Comparison of ENCODE assay signal across 8 cellular contexts in genomic region chr3:160707187-160707789, GRCh38. TPM values are rescaled to one million over a fixed set of nuclear protein-coding genes. Genes with fewer than 3 reads are reported as not detected.
DNase-seq lines count a peak whose midpoint lies in the region; ATAC-seq and TF ChIP-seq lines count a peak whose summit lies in the region.

No MANE protein-coding gene starts in this region.

- H3K4me3 Mint-ChIP-seq in activated naive CD4-positive, alpha-beta T cell treated with anti-CD3 and anti-CD28 coated beads for 36 hours: no peak overlapping the region

- no peaks in the 10 kb centered on the region for H3K27me3 ChIP-seq in cardiac muscle cell

- peaks cover 32% of the 10 kb centered on the region for H3K27me3 Mint-ChIP-seq in activated naive CD4-positive, alpha-beta T cell treated with anti-CD3 and anti-CD28 coated beads for 36 hours (ENCODE audit: low read depth)

- peak; percentile 45 for DNase-seq in ACHN
- peak; percentile 31 for DNase-seq in GM10266 (ENCODE audit: extremely low spot score)
- DNase-seq in NCI-H460 (ENCODE audit: extremely low read depth, low read depth): peak; percentile 32
- DNase-seq in activated naive CD4-positive, alpha-beta T cell treated with anti-CD3 and anti-CD28 coated beads for 36 hours: peak; percentile 56
- peak; percentile 65 to 73 for DNase-seq in cardiac muscle cell (ENCODE audit: low read depth in 1 of 2, low spot score in 1 of 2)
- DNase-seq in retina: peak; percentile 55
- DNase-seq in NK-92 treated with Interleukin-12 subunit alpha and Interleukin-12 subunit beta, amount 100 ng/mL, for 24 hours (lab: John Stamatoyannopoulos, UW): no peak

- H3K36me3 ChIP-seq in cardiac muscle cell: no peaks in the 10 kb centered on the region

- in situ Hi-C loops in ACHN (cut with HindIII; ENCODE audit: low pct_ligation_motif_present, low pct_unique_long_range_greater_than_20kb, low sequenced_read_pairs): no loop called here

- no peaks in the 10 kb centered on the region for H3K4me1 ChIP-seq in cardiac muscle cell (ENCODE audit: low read depth)

- H3K36me3 Mint-ChIP-seq in activated naive CD4-positive, alpha-beta T cell treated with anti-CD3 and anti-CD28 coated beads for 36 hours (ENCODE audit: low read depth): no peaks in the 10 kb centered on the region

- TF ChIP-seq CTCF in GM10266 (IDR thresholded peaks at IDR 0.05; ENCODE audit: control insufficient read depth, insufficient read depth, low read depth, missing control alignments) (peak; percentile 35), cardiac muscle cell (IDR thresholded peaks at IDR 0.05; ENCODE audit: low read depth, low read length) (peak; percentile 53)

- no peaks in the 10 kb centered on the region for H3K9me3 ChIP-seq in cardiac muscle cell (ENCODE audit: low read depth)

- intact Hi-C loops in activated naive CD4-positive, alpha-beta T cell treated with anti-CD3 and anti-CD28 coated beads for 36 hours (cut with micrococcal nuclease): loop anchor here (1.0 to 5.0 kb wide), 3 partner anchors 235 to 715 kb away; no protein-coding TSS in a partner anchor

- no peaks in the 10 kb centered on the region for H3K9me3 Mint-ChIP-seq in activated naive CD4-positive, alpha-beta T cell treated with anti-CD3 and anti-CD28 coated beads for 36 hours

- no peak overlapping the region for H3K4me3 ChIP-seq in cardiac muscle cell

- H3K4me1 Mint-ChIP-seq in activated naive CD4-positive, alpha-beta T cell treated with anti-CD3 and anti-CD28 coated beads for 36 hours (ENCODE audit: low read depth): no peaks in the 10 kb centered on the region

- no peak overlapping the region for H3K27ac Mint-ChIP-seq in activated naive CD4-positive, alpha-beta T cell treated with anti-CD3 and anti-CD28 coated beads for 36 hours

- ATAC-seq in HG02981 (IDR thresholded peaks at IDR 0.05; ENCODE audit: unreplicated experiment): peak; percentile 67

- no peak overlapping the region for H3K27ac ChIP-seq in cardiac muscle cell

- CTCF ChIA-PET in activated naive CD4-positive, alpha-beta T cell treated with anti-CD3 and anti-CD28 coated beads for 36 hours (lab: Charles Lee): interaction anchor here (1.1 to 2.9 kb wide), 3 partner anchors 9 to 234 kb away, joined by 3 to 30 read pairs (median 3); no protein-coding TSS in a partner anchor

RNA-seq across cellular contexts. Expression of gene ARL14, which starts 30.3 kb away (rescaled TPM):
- total RNA-seq in NCI-H460 (2014; rRNA removed; shearing (Covaris generic)): not detected in 2 replicates
- polyA plus RNA-seq in NCI-H460 (2014; cell fraction: nucleus; rRNA removed): not detected in 2 replicates
- total RNA-seq in activated naive CD4-positive, alpha-beta T cell treated with anti-CD3 and anti-CD28 coated beads for 36 hours: not detected
- total RNA-seq in cardiac muscle cell: not detected in 2 replicates
- not detected in 2 replicates for polyA plus RNA-seq in cardiac muscle cell

RNA-seq across cellular contexts. Expression of gene PPM1L, which starts 48.7 kb away (rescaled TPM):
- total RNA-seq in NCI-H460 (2014; rRNA removed; shearing (Covaris generic)): 0.32 and 0.79 TPM in 2 replicates
- 0.16 and 0.50 TPM in 2 replicates for polyA plus RNA-seq in NCI-H460 (2014; cell fraction: nucleus; rRNA removed)
- 1 to 10 TPM; 2.1 TPM for total RNA-seq in activated naive CD4-positive, alpha-beta T cell treated with anti-CD3 and anti-CD28 coated beads for 36 hours
- 12.6 and 13.5 TPM in 2 replicates for total RNA-seq in cardiac muscle cell
- polyA plus RNA-seq in cardiac muscle cell: 1.2 and 4.6 TPM in 2 replicates
